In genomic region chr5:115842952-115843351, GRCh38 we compare ENCODE assay signal across 8 cellular contexts. TPM values are rescaled to one million over a fixed set of nuclear protein-coding genes. Genes with fewer than 3 reads are reported as not detected.
DNase-seq lines count a peak whose midpoint lies in the region; TF ChIP-seq lines count a peak whose summit lies in the region.

No MANE protein-coding gene starts in this region.

- H3K36me3 Mint-ChIP-seq in CD4-positive, alpha-beta memory T cell: peaks cover 0 to 16% of the 10 kb centered on the region in 2 donors
- peaks cover 12% of the 10 kb centered on the region for H3K36me3 Mint-ChIP-seq in dendritic cell treated with granulocyte-macrophage colony-stimulating factor and Interleukin-4, amounts not matched to agents 40 ng/mL and 50 ng/mL, for 4 days (ENCODE audit: low read depth)
- no peaks in the 10 kb centered on the region for H3K36me3 Mint-ChIP-seq in neural crest cell (ENCODE audit: low read depth)

- TF ChIP-seq CTCF in neural crest cell (conservative IDR thresholded peaks at IDR 0.05): no peak

- H3K4me1 ChIP-seq in CD4-positive, alpha-beta memory T cell (ENCODE audit: insufficient read depth, low read length): peaks cover 52% of the 10 kb centered on the region

- peak overlapping the region; percentile 96 to 99 (median 98) for H3K4me3 Mint-ChIP-seq in CD4-positive, alpha-beta memory T cell
- H3K4me3 Mint-ChIP-seq in dendritic cell treated with granulocyte-macrophage colony-stimulating factor and Interleukin-4, amounts not matched to agents 40 ng/mL and 50 ng/mL, for 4 days: peak overlapping the region; percentile 93
- peak overlapping the region; percentile 96 for H3K4me3 Mint-ChIP-seq in neural crest cell

- intact Hi-C loops in CD4-positive, alpha-beta memory T cell (cut with micrococcal nuclease): loop anchor here (5.0 kb wide), 1 partner anchor 671 kb away; no protein-coding TSS in a partner anchor
- intact Hi-C loops in dendritic cell treated with granulocyte-macrophage colony-stimulating factor and Interleukin-4, amounts not matched to agents 40 ng/mL and 50 ng/mL, for 4 days (cut with micrococcal nuclease): loop anchor here (5.0 kb wide), 3 partner anchors 224 to 571 kb away; partner anchors contain the start of gene COMMD10

- no peaks in the 10 kb centered on the region for H3K27me3 Mint-ChIP-seq in CD4-positive, alpha-beta memory T cell
- H3K27me3 Mint-ChIP-seq in dendritic cell treated with granulocyte-macrophage colony-stimulating factor and Interleukin-4, amounts not matched to agents 40 ng/mL and 50 ng/mL, for 4 days: no peaks in the 10 kb centered on the region
- no peaks in the 10 kb centered on the region for H3K27me3 Mint-ChIP-seq in neural crest cell (ENCODE audit: low read depth)

- CTCF ChIA-PET in CD4-positive, alpha-beta memory T cell (lab: Charles Lee; ENCODE audit: partially characterized antibody): interaction anchor here (1.5 kb wide), 1 partner anchor 209 kb away, joined by 7 read pairs; no protein-coding TSS in a partner anchor

- no peaks in the 10 kb centered on the region for H3K27me3 ChIP-seq in CD4-positive, alpha-beta memory T cell (ENCODE audit: insufficient read depth, low read length)

- no peaks in the 10 kb centered on the region for H3K36me3 ChIP-seq in CD4-positive, alpha-beta memory T cell (ENCODE audit: insufficient read depth, low read length)

- H3K9me3 ChIP-seq in CD4-positive, alpha-beta memory T cell (ENCODE audit: control insufficient read depth in 1 of 2, low read length in 2 of 2): no peaks in the 10 kb centered on the region

- H3K27ac ChIP-seq in CD4-positive, alpha-beta memory T cell (ENCODE audit: low read depth, low read length): no peak overlapping the region

- peak overlapping the region; percentile 79 to 83 for H3K4me3 ChIP-seq in CD4-positive, alpha-beta memory T cell (ENCODE audit: low read length in 2 of 2)

- H3K9me3 Mint-ChIP-seq in CD4-positive, alpha-beta memory T cell: no peaks in the 10 kb centered on the region
- no peaks in the 10 kb centered on the region for H3K9me3 Mint-ChIP-seq in dendritic cell treated with granulocyte-macrophage colony-stimulating factor and Interleukin-4, amounts not matched to agents 40 ng/mL and 50 ng/mL, for 4 days
- no peaks in the 10 kb centered on the region for H3K9me3 Mint-ChIP-seq in neural crest cell

- H3K27ac Mint-ChIP-seq in CD4-positive, alpha-beta memory T cell: peak overlapping the region in 6 of 7 donors; percentile 90 to 98 (median 98)
- peak overlapping the region; percentile 99 for H3K27ac Mint-ChIP-seq in dendritic cell treated with granulocyte-macrophage colony-stimulating factor and Interleukin-4, amounts not matched to agents 40 ng/mL and 50 ng/mL, for 4 days
- H3K27ac Mint-ChIP-seq in neural crest cell (ENCODE audit: unreplicated experiment): no peak overlapping the region

- H3K4me1 Mint-ChIP-seq in CD4-positive, alpha-beta memory T cell: peaks cover 32 to 62% (median 46%) of the 10 kb centered on the region in 4 donors
- H3K4me1 Mint-ChIP-seq in dendritic cell treated with granulocyte-macrophage colony-stimulating factor and Interleukin-4, amounts not matched to agents 40 ng/mL and 50 ng/mL, for 4 days (ENCODE audit: low read depth): peaks cover 39% of the 10 kb centered on the region
- peaks cover 44% of the 10 kb centered on the region for H3K4me1 Mint-ChIP-seq in neural crest cell

- POLR2A ChIA-PET in CD4-positive, alpha-beta memory T cell (lab: Charles Lee; ENCODE audit: partially characterized antibody): interaction anchor here (1.1 to 5.8 kb wide), 3 partner anchors 217 to 299 kb away, joined by 4 to 59 read pairs (median 29); partner anchors contain the start of genes COMMD10, FEM1C and TMED7

- peak in 1 of 5 donors; percentile 9 for DNase-seq in CD4-positive, alpha-beta memory T cell
- DNase-seq in NAMALWA (ENCODE audit: low spot score) (peak; percentile 47), neural crest cell (ENCODE audit: low read depth, low spot score) (no peak), pons (ENCODE audit: low spot score) (no peak), MV-4-11 (lab: John Stamatoyannopoulos, UW) (no peak), NCI-H2227 treated with DMSO at 0.1 percent for 48 hours (lab: John Stamatoyannopoulos, UW) (no peak)
- DNase-seq in stimulated activated CD4-positive, alpha-beta T cell treated with anti-CD3 and anti-CD28 coated beads, Interleukin-2, amount 100 ng/mL, for 48 hours: no peak

RNA-seq across cellular contexts. Expression of gene AP3S1, which starts 1.2 kb away (rescaled TPM):
- total RNA-seq in CD4-positive, alpha-beta memory T cell: 10 to 100 TPM; 44.5 to 46.3 TPM
- polyA plus RNA-seq in CD4-positive, alpha-beta memory T cell: 10 to 100 TPM; 69.4 to 97.3 TPM
- 61.4 and 74.9 TPM in 2 replicates for total RNA-seq in neural crest cell

RNA-seq across cellular contexts. Expression of gene ATG12, which starts 1.6 kb away (rescaled TPM):
- total RNA-seq in CD4-positive, alpha-beta memory T cell: 10 to 100 TPM; 84.7 to 85.9 TPM
- polyA plus RNA-seq in CD4-positive, alpha-beta memory T cell: 100 to 1,000 TPM in 1 of 2 donors, 10 to 100 TPM in 1; 98.5 to 133 TPM
- 52.0 and 56.3 TPM in 2 replicates for total RNA-seq in neural crest cell

RNA-seq across cellular contexts. Expression of gene CDO1, which starts 26.5 kb away (rescaled TPM):
- 1 to 10 TPM; 1.1 to 1.4 TPM for total RNA-seq in CD4-positive, alpha-beta memory T cell
- polyA plus RNA-seq in CD4-positive, alpha-beta memory T cell: not detected
- total RNA-seq in neural crest cell: 27.6 and 28.9 TPM in 2 replicates

Comparison
In these comparisons a context has a peak if more than half of its experiments do, and no peak if none do; other contexts are left out.
1. RNA of gene CDO1, which starts 26.5 kb away (total RNA-seq): 27.6 to 28.9 TPM in neural crest cell; 1.1 to 1.4 TPM in CD4-positive, alpha-beta memory T cell; every median in the first group is over 10 times any median in the second.
2. Peak in every context shown above with its lines, with median percentiles within 50 percentile points of each other: H3K4me3 Mint-ChIP-seq.